Comparison of ENCODE assay signal across 27 cellular contexts in the genomic region with DNA sequence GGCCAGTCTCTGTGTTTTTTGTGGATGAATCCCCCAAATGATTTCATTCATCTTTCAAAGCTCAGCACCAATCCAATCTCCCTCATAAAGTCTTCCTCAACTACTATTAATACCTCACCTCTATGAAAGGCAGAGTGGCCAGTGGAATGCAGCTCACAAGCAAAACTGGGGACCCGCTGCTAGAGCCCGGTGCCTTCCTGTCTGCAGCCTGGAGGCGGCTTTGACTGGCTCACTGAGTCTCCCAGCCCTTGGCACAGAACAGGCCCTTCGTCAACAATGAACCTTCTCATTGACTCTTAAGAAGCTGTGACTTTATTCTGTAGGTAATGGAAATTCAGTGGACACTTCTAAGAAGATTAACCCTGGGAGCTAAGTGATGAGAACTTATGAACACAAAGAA.
"Had no signal": no experiment of that assay in that cellular context is flagged by ENCODE, and none has a peak within 500 bp of the region (broad histone marks: within the 10 kb centered on the region; RNA-seq: fewer than 3 reads in every experiment).

No MANE protein-coding gene starts in this region.

- H3K36me3 ChIP-seq: adrenal gland, ascending aorta, brain microvascular endothelial cell, esophagus squamous epithelium, gastrocnemius medialis, lower lobe of right lung, prostate gland, tibial artery had no signal

- DNase-seq: activated CD4-positive, alpha-beta T cell treated with anti-CD3 and anti-CD28 coated beads for 4 hours; activated CD4-positive, alpha-beta T cell treated with anti-CD3 and anti-CD28 coated beads, Interleukin-2, amount 50 U/mL, for 48 hours; activated CD4-positive, CD25-positive, alpha-beta regulatory T cell; activated CD8-positive, alpha-beta memory T cell treated with anti-CD3 and anti-CD28 coated beads, Interleukin-2, amount 50 U/mL, for 48 hours; activated naive CD4-positive, alpha-beta T cell; activated T-cell treated with anti-CD3 and anti-CD28 coated beads, Interleukin-2, amount 50 U/mL, for 4 hours; adrenal gland; brain microvascular endothelial cell; central memory CD4-positive, alpha-beta T cell; dermis blood vessel endothelial cell; effector memory CD4-positive, alpha-beta T cell; esophagus squamous epithelium; gastrocnemius medialis; head of caudate nucleus; left colon; lower lobe of right lung; natural killer cell; stimulated activated CD4-positive, alpha-beta T cell treated with anti-CD3 and anti-CD28 coated beads, Interleukin-4, amount 100 ng/mL, for 4 hours; stimulated activated naive CD8-positive, alpha-beta T cell treated with anti-CD3 and anti-CD28 coated beads, Interleukin-15, Interleukin-2, amounts not matched to agents 100 U/mL and 50 U/mL, for 24 hours; substantia nigra; T1000; tibial artery had no signal

- H3K27ac ChIP-seq: adrenal gland, ascending aorta, brain microvascular endothelial cell, esophagus squamous epithelium, gastrocnemius medialis, lower lobe of right lung, prostate gland, tibial artery had no signal

- H3K27ac Mint-ChIP-seq: activated naive CD8-positive, alpha-beta T cell; activated T-helper 2 cell treated with anti-CD3 and anti-CD28 coated beads, Interferon-gamma antibody, Interleukin-2, Interleukin-4, amounts not matched to agents 10 μg/mL and 5 μg/mL and 100 μg/mL, durations not matched to agents 14 hours and 24 hours and 36 hours; natural killer cell; T-helper 1 cell treated with Interleukin-12 subunit alpha and Interleukin-12 subunit beta and Interleukin-4 antibody, amounts not matched to agents 30 μg/mL and 1 μg/mL, for 36 hours had no signal

- H3K4me3 ChIP-seq: adrenal gland, ascending aorta, esophagus squamous epithelium, gastrocnemius medialis, lower lobe of right lung, prostate gland, tibial artery had no signal

- H3K36me3 Mint-ChIP-seq: activated naive CD8-positive, alpha-beta T cell; natural killer cell had no signal

- H3K4me1 ChIP-seq: adrenal gland, ascending aorta, esophagus squamous epithelium, gastrocnemius medialis, lower lobe of right lung, prostate gland, tibial artery had no signal

- H3K9me3 Mint-ChIP-seq: activated T-cell treated with anti-CD3 and anti-CD28 coated beads, Interleukin-2, amount 50 U/mL, for 4 hours; activated T-helper 2 cell treated with anti-CD3 and anti-CD28 coated beads, Interferon-gamma antibody, Interleukin-2, Interleukin-4, amounts not matched to agents 10 μg/mL and 5 μg/mL and 100 μg/mL, durations not matched to agents 14 hours and 24 hours and 36 hours; natural killer cell; T-helper 1 cell treated with Interleukin-12 subunit alpha and Interleukin-12 subunit beta and Interleukin-4 antibody, amounts not matched to agents 30 μg/mL and 1 μg/mL, for 36 hours had no signal

- H3K4me3 Mint-ChIP-seq: activated naive CD8-positive, alpha-beta T cell; activated T-cell treated with anti-CD3 and anti-CD28 coated beads, Interleukin-2, amount 50 U/mL, for 4 hours; natural killer cell; T-helper 1 cell treated with Interleukin-12 subunit alpha and Interleukin-12 subunit beta and Interleukin-4 antibody, amounts not matched to agents 30 μg/mL and 1 μg/mL, for 36 hours had no signal

- H3K9me3 ChIP-seq: adrenal gland, ascending aorta, esophagus squamous epithelium, gastrocnemius medialis, lower lobe of right lung, prostate gland, tibial artery had no signal

- H3K27me3 ChIP-seq: adrenal gland, ascending aorta, brain microvascular endothelial cell, esophagus squamous epithelium, gastrocnemius medialis, tibial artery had no signal

- H3K27me3 Mint-ChIP-seq: activated naive CD8-positive, alpha-beta T cell had no signal

- ATAC-seq: activated T-cell treated with anti-CD3 and anti-CD28 coated beads, Interleukin-2, amount 50 U/mL, for 4 hours; gastrocnemius medialis; lower lobe of right lung; natural killer cell; stimulated activated naive CD8-positive, alpha-beta T cell treated with anti-CD3 and anti-CD28 coated beads, Interleukin-15, Interleukin-2, amounts not matched to agents 100 U/mL and 50 U/mL, for 24 hours had no signal
